In genomic region chr13:78121001-78121400, GRCh38 we compare ENCODE assay signal across 18 cellular contexts.
DNase-seq lines count a peak whose midpoint lies in the region; ATAC-seq and TF ChIP-seq lines count a peak whose summit lies in the region.
"Had no signal": no experiment of that assay in that cellular context is flagged by ENCODE, and none has a peak within 500 bp of the region (broad histone marks: within the 10 kb centered on the region; RNA-seq: fewer than 3 reads in every experiment).

No MANE protein-coding gene starts in this region.

- peaks cover 28% of the 10 kb centered on the region for H3K4me1 Mint-ChIP-seq in GM23338
- peaks cover 12% of the 10 kb centered on the region for H3K4me1 Mint-ChIP-seq in type B pancreatic cell (ENCODE audit: unreplicated experiment)
- H3K4me1 Mint-ChIP-seq: activated CD4-positive, alpha-beta T cell treated with anti-CD3 and anti-CD28 coated beads, Interleukin-2, amount 10 ng/mL, durations not matched to agents 7 days and 5 days; central memory CD8-positive, alpha-beta T cell; naive B cell had no signal

- H3K4me1 ChIP-seq in GM23338 (ENCODE audit: insufficient read depth) (peaks cover 12% of the 10 kb centered on the region; the same call in 1 of the 2 replicates), foreskin keratinocyte (no peaks in the 10 kb centered on the region), osteoblast (ENCODE audit: insufficient read depth, low read length) (no peaks in the 10 kb centered on the region)
- H3K4me1 ChIP-seq: SJSA1 had no signal

- no peaks in the 10 kb centered on the region for H3K79me2 ChIP-seq in GM23338 (replicated peaks; ENCODE audit: insufficient read depth)
- no peaks in the 10 kb centered on the region for H3K79me2 ChIP-seq in osteoblast (ENCODE audit: insufficient read depth, low read length)

- H3K4me3 ChIP-seq in GM23338: no peak overlapping the region
- H3K4me3 ChIP-seq in osteoblast (ENCODE audit: insufficient read depth, low read length): no peak overlapping the region
- H3K4me3 ChIP-seq: gastroesophageal sphincter, lung, pancreas, SJSA1 had no signal

- H3K4me3 Mint-ChIP-seq in GM23338 (no peak overlapping the region), type B pancreatic cell (no peak overlapping the region)
- H3K4me3 Mint-ChIP-seq: activated CD4-positive, alpha-beta T cell treated with anti-CD3 and anti-CD28 coated beads, Interleukin-2, amount 10 ng/mL, durations not matched to agents 7 days and 5 days; central memory CD8-positive, alpha-beta T cell; IgD-negative memory B cell; naive B cell; T-helper 17 cell had no signal

- H3K36me3 Mint-ChIP-seq in GM23338 (ENCODE audit: low read depth) (peaks cover 10% of the 10 kb centered on the region; the same call in 2 of the 3 replicates), type B pancreatic cell (no peaks in the 10 kb centered on the region)
- H3K36me3 Mint-ChIP-seq: IgD-negative memory B cell, naive B cell had no signal

- H3K27me3 Mint-ChIP-seq in GM23338 (ENCODE audit: insufficient read depth, low read depth, poor library complexity) (no peaks in the 10 kb centered on the region), type B pancreatic cell (peaks cover 30% of the 10 kb centered on the region)

- H2AFZ ChIP-seq in GM23338: no peak overlapping the region
- no peak overlapping the region for H2AFZ ChIP-seq in osteoblast (ENCODE audit: low read length)

- H3K36me3 ChIP-seq in GM23338 (ENCODE audit: insufficient read depth): no peaks in the 10 kb centered on the region
- no peaks in the 10 kb centered on the region for H3K36me3 ChIP-seq in osteoblast (ENCODE audit: insufficient read depth, low read length)
- H3K36me3 ChIP-seq: gastroesophageal sphincter, pancreas, SJSA1 had no signal

- peak; percentile 29 for ATAC-seq in GM23338
- peak; percentile 32 for ATAC-seq in foreskin keratinocyte
- ATAC-seq in GM21390 (IDR thresholded peaks at IDR 0.05; ENCODE audit: unreplicated experiment): no peak
- ATAC-seq: gastroesophageal sphincter, T-helper 17 cell had no signal

- no peak overlapping the region for H3K4me2 ChIP-seq in GM23338
- peak overlapping the region; percentile 42 for H3K4me2 ChIP-seq in osteoblast (ENCODE audit: insufficient read depth, low read length)

- H3K27ac Mint-ChIP-seq in GM23338 (peak overlapping the region; percentile 83; the same call in 1 of the 2 replicates), type B pancreatic cell (no peak overlapping the region)
- H3K27ac Mint-ChIP-seq: activated CD4-positive, alpha-beta T cell treated with anti-CD3 and anti-CD28 coated beads, Interleukin-2, amount 10 ng/mL, durations not matched to agents 7 days and 5 days; IgD-negative memory B cell; naive B cell; T-helper 17 cell had no signal

- H3K9me3 Mint-ChIP-seq in GM23338 (peaks cover 10% of the 10 kb centered on the region), type B pancreatic cell (no peaks in the 10 kb centered on the region)
- H3K9me3 Mint-ChIP-seq: activated CD4-positive, alpha-beta T cell treated with anti-CD3 and anti-CD28 coated beads, Interleukin-2, amount 10 ng/mL, durations not matched to agents 7 days and 5 days; central memory CD8-positive, alpha-beta T cell had no signal

- H3K9me3 ChIP-seq in osteoblast (ENCODE audit: low read depth, low read length): no peaks in the 10 kb centered on the region
- H3K9me3 ChIP-seq: gastroesophageal sphincter, pancreas, SJSA1 had no signal

- H3F3A ChIP-seq in GM23338 (replicated peaks; ENCODE audit: low read depth): no peaks in the 10 kb centered on the region

- H3K27ac ChIP-seq in GM23338 (ENCODE audit: low read depth): no peak overlapping the region
- H3K27ac ChIP-seq in foreskin keratinocyte: no peak overlapping the region
- no peak overlapping the region for H3K27ac ChIP-seq in osteoblast (ENCODE audit: low read depth, low read length)
- H3K27ac ChIP-seq: gastroesophageal sphincter, pancreas, SJSA1 had no signal

- no peaks in the 10 kb centered on the region for H3K27me3 ChIP-seq in GM23338 (ENCODE audit: insufficient read depth)
- peaks cover 12% of the 10 kb centered on the region for H3K27me3 ChIP-seq in foreskin keratinocyte
- H3K27me3 ChIP-seq in osteoblast (ENCODE audit: insufficient read depth, low read length): no peaks in the 10 kb centered on the region
- H3K27me3 ChIP-seq: pancreas, SJSA1 had no signal

- TF ChIP-seq CTCF in GM23338 (conservative IDR thresholded peaks at IDR 0.05; ENCODE audit: low read depth in 2 of 2) (no peak), foreskin keratinocyte (conservative IDR thresholded peaks at IDR 0.05) (no peak), osteoblast (IDR thresholded peaks at IDR 0.05; ENCODE audit: extremely low read depth, low read depth, low read length) (no peak), type B pancreatic cell (conservative IDR thresholded peaks at IDR 0.05) (no peak)

- H4K20me1 ChIP-seq in GM23338 (replicated peaks; ENCODE audit: insufficient read depth) (no peaks in the 10 kb centered on the region), osteoblast (ENCODE audit: insufficient read depth, low read length) (no peaks in the 10 kb centered on the region)

- H3K9me2 ChIP-seq in GM23338 (ENCODE audit: insufficient read depth): no peaks in the 10 kb centered on the region

- DNase-seq in GM23338 (ENCODE audit: low spot score) (peak; percentile 16), RKO (ENCODE audit: low spot score) (peak; percentile 30), foreskin keratinocyte (peak in 1 of 2 donors; percentile 11), osteoblast (ENCODE audit: insufficient read length, low spot score, missing footprints) (no peak), type B pancreatic cell (ENCODE audit: extremely low spot score, unreplicated experiment) (no peak)
- no peak for DNase-seq in stimulated activated CD4-positive, alpha-beta T cell treated with anti-CD3 and anti-CD28 coated beads, Interleukin-4, amount 100 ng/mL, for 4 hours
- DNase-seq: NCI-H2107, NCI-H510A, T-helper 17 cell had no signal

TF ChIP-seq in GM23338, 12 proteins besides CTCF, POLR2A, EP300 and RAD21 (continues in another document):
- TF ChIP-seq ZNF462 (CRISPR knock-in tag; IDR thresholded peaks at IDR 0.05) (no peak), ZNF114 (CRISPR knock-in tag; IDR thresholded peaks at IDR 0.05) (no peak)

Comparison
In these comparisons a context has a peak if more than half of its experiments do, and no peak if none do; other contexts are left out.
1. DNase-seq: peak in GM23338 (single experiment) and RKO (single experiment); none in osteoblast (single experiment), stimulated activated CD4-positive, alpha-beta T cell treated with anti-CD3 and anti-CD28 coated beads, Interleukin-4, amount 100 ng/mL, for 4 hours (0 of 2) and type B pancreatic cell (single experiment).